In the genomic region with DNA sequence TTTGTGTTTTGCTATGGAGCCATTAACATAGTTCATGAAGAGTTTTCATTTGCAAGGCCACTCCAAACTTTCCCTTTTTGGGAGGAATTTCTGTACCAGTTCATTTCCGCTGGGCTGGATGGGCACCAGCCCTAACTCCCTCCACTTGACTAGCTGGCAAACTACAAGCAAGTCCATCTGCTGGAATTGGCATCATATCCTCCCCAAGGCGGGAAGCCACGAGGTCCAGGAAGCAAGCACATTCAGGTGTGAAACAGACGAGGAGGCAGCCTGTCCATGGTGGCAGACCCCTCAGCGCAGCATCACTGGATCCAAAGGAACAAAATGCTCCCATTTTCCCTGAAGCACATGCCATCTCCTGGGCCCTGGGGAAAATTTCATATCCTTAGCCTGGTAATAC, we compare ENCODE assay signal across 16 cellular contexts.
DNase-seq lines count a peak whose midpoint lies in the region; ATAC-seq and TF ChIP-seq lines count a peak whose summit lies in the region.
"Had no signal": no experiment of that assay in that cellular context is flagged by ENCODE, and none has a peak within 500 bp of the region (broad histone marks: within the 10 kb centered on the region; RNA-seq: fewer than 3 reads in every experiment).

No MANE protein-coding gene starts in this region.

- H3K27me3 ChIP-seq in left ventricle myocardium inferior (ENCODE audit: low read depth): no peaks in the 10 kb centered on the region

- H3K27me3 Mint-ChIP-seq in stimulated activated naive B cell treated with anti-CD40 and anti-IgM and Interleukin-4, amounts not matched to agents 10 μg/mL and 1 μg/mL and 100 μg/mL, for 72 hours: no peaks in the 10 kb centered on the region
- H3K27me3 Mint-ChIP-seq: CD4-positive, alpha-beta memory T cell had no signal

- H3K27ac Mint-ChIP-seq in stimulated activated naive B cell treated with anti-CD40 and anti-IgM and Interleukin-4, amounts not matched to agents 10 μg/mL and 1 μg/mL and 100 μg/mL, for 72 hours: peak overlapping the region; percentile 83
- H3K27ac Mint-ChIP-seq: CD4-positive, alpha-beta memory T cell had no signal

- peaks cover 65% of the 10 kb centered on the region for H3K36me3 ChIP-seq in left ventricle myocardium inferior

- H3K4me1 Mint-ChIP-seq in stimulated activated naive B cell treated with anti-CD40 and anti-IgM and Interleukin-4, amounts not matched to agents 10 μg/mL and 1 μg/mL and 100 μg/mL, for 72 hours: peaks cover 2 to 3% of the 10 kb centered on the region in 2 donors

- ATAC-seq in left lobe of liver (peak; percentile 32), HG02642 (IDR thresholded peaks at IDR 0.05; ENCODE audit: poor library complexity, unreplicated experiment) (no peak), HG03159 (IDR thresholded peaks at IDR 0.05; ENCODE audit: unreplicated experiment) (no peak)
- ATAC-seq in stimulated activated naive B cell treated with anti-CD40 and anti-IgM and Interleukin-4, amounts not matched to agents 10 μg/mL and 1 μg/mL and 100 μg/mL, for 72 hours (replicated peaks): no peak

- H3K4me3 Mint-ChIP-seq in stimulated activated naive B cell treated with anti-CD40 and anti-IgM and Interleukin-4, amounts not matched to agents 10 μg/mL and 1 μg/mL and 100 μg/mL, for 72 hours: no peak overlapping the region
- H3K4me3 Mint-ChIP-seq: CD4-positive, alpha-beta memory T cell had no signal

- intact Hi-C loops in cardiac septum (cut with DNase I): no loop called here
- intact Hi-C loops in left ventricle myocardium inferior (cut with micrococcal nuclease): no loop called here

- H3K36me3 Mint-ChIP-seq in stimulated activated naive B cell treated with anti-CD40 and anti-IgM and Interleukin-4, amounts not matched to agents 10 μg/mL and 1 μg/mL and 100 μg/mL, for 72 hours: no peaks in the 10 kb centered on the region
- H3K36me3 Mint-ChIP-seq: CD4-positive, alpha-beta memory T cell had no signal

- peaks cover 33% of the 10 kb centered on the region for H3K4me1 ChIP-seq in left ventricle myocardium inferior

- H3K9me3 Mint-ChIP-seq in stimulated activated naive B cell treated with anti-CD40 and anti-IgM and Interleukin-4, amounts not matched to agents 10 μg/mL and 1 μg/mL and 100 μg/mL, for 72 hours: peaks cover 0 to 2% of the 10 kb centered on the region in 2 donors
- H3K9me3 Mint-ChIP-seq: CD4-positive, alpha-beta memory T cell had no signal

- no peak for TF ChIP-seq CTCF in left ventricle myocardium inferior (IDR thresholded peaks at IDR 0.05; ENCODE audit: borderline replicate concordance)

- DNase-seq in cardiac septum (ENCODE audit: low spot score) (peak; percentile 68), left ventricle myocardium inferior (no peak), cerebellar nuclear complex (lab: John Stamatoyannopoulos, UW) (peak; percentile 98), left lobe of liver (ENCODE audit: low spot score) (no peak), NCI-H2029 (lab: John Stamatoyannopoulos, UW) (no peak)
- no peak for DNase-seq in stimulated activated naive B cell treated with anti-CD40 and anti-IgM and Interleukin-4, amounts not matched to agents 10 μg/mL and 1 μg/mL and 100 μg/mL, for 72 hours
- DNase-seq: Calu3; CD4-positive, alpha-beta memory T cell; COR-L47; DMS53; DMS79 treated with DMSO at 0.1 percent for 48 hours; GOT3; H7; HCEC 1CT had no signal

- no peak overlapping the region for H3K27ac ChIP-seq in left ventricle myocardium inferior (replicated peaks)

- no peak overlapping the region for H3K4me3 ChIP-seq in left ventricle myocardium inferior

- H3K9me3 ChIP-seq in left ventricle myocardium inferior (replicated peaks): no peaks in the 10 kb centered on the region

Comparison
In these comparisons a context has a peak if more than half of its experiments do, and no peak if none do; other contexts are left out.
1. DNase-seq: peak in cardiac septum (single experiment) and cerebellar nuclear complex (2 of 2); none in left ventricle myocardium inferior (single experiment), left lobe of liver (single experiment), stimulated activated naive B cell treated with anti-CD40 and anti-IgM and Interleukin-4, amounts not matched to agents 10 μg/mL and 1 μg/mL and 100 μg/mL, for 72 hours (single experiment) and NCI-H2029 (single experiment).